Comparison of ENCODE assay signal across 8 cellular contexts in genomic region chr1:193060938-193061337, GRCh38. TPM values are rescaled to one million over a fixed set of nuclear protein-coding genes. Genes with fewer than 3 reads are reported as not detected.
DNase-seq lines count a peak whose midpoint lies in the region; ATAC-seq and TF ChIP-seq lines count a peak whose summit lies in the region.

No MANE protein-coding gene starts in this region.

- H3K27me3 ChIP-seq in MG63 = no peaks in the 10 kb centered on the region
- H3K27me3 ChIP-seq in body of pancreas = no peaks in the 10 kb centered on the region
- H3K27me3 ChIP-seq in muscle layer of colon (ENCODE audit: control insufficient read depth in 1 of 2, insufficient read depth in 2 of 2, low read length in 2 of 2) = no peaks in the 10 kb centered on the region
- no peaks in the 10 kb centered on the region for H3K27me3 ChIP-seq in upper lobe of left lung

- H3K36me3 ChIP-seq in MG63 (peaks cover 22% of the 10 kb centered on the region), body of pancreas (replicated peaks in 1 of 2; ENCODE audit: insufficient read depth in 1 of 2, low read depth in 2 of 2) (no peaks in the 10 kb centered on the region), muscle layer of colon (ENCODE audit: insufficient read depth, low read length) (no peaks in the 10 kb centered on the region), upper lobe of left lung (no peaks in the 10 kb centered on the region)

- TF ChIP-seq POLR2A in body of pancreas (IDR thresholded peaks at IDR 0.05) = no peak
- TF ChIP-seq POLR2A in upper lobe of left lung (IDR thresholded peaks at IDR 0.05) = no peak

- peak; percentile 16 for DNase-seq in G401 (ENCODE audit: low spot score)
- peak; percentile 47 for DNase-seq in MG63
- peak in 1 of 4 donors; percentile 15 for DNase-seq in body of pancreas
- no peak for DNase-seq in upper lobe of left lung
- DNase-seq in stimulated activated CD8-positive, alpha-beta memory T cell treated with anti-CD3 and anti-CD28 coated beads, Interleukin-4, amount 100 ng/mL, for 48 hours = no peak
- DNase-seq in amniotic stem cell (lab: John Stamatoyannopoulos, UW) = no peak
- no peak for DNase-seq in DMS53 treated with DMSO at 0.1 percent for 48 hours (lab: John Stamatoyannopoulos, UW; ENCODE audit: unreplicated experiment)

- ATAC-seq in body of pancreas = no peak
- ATAC-seq in upper lobe of left lung (ENCODE audit: low FRiP score in 2 of 2) = no peak

- intact Hi-C loops in body of pancreas (cut with DNase I) = no loop called here

- no peak for TF ChIP-seq CTCF in body of pancreas (IDR thresholded peaks at IDR 0.05)
- TF ChIP-seq CTCF in upper lobe of left lung (IDR thresholded peaks at IDR 0.05) = no peak

- in situ Hi-C loops in G401 (cut with HindIII; ENCODE audit: low sequenced_read_pairs) = no loop called here

- H3K9me3 ChIP-seq in MG63 = peaks cover 4% of the 10 kb centered on the region; the same call in 1 of the 2 replicates
- no peaks in the 10 kb centered on the region for H3K9me3 ChIP-seq in body of pancreas
- no peaks in the 10 kb centered on the region for H3K9me3 ChIP-seq in muscle layer of colon (ENCODE audit: low read length)
- H3K9me3 ChIP-seq in upper lobe of left lung = no peaks in the 10 kb centered on the region

- H3K27ac ChIP-seq in body of pancreas (peak overlapping the region in 3 of 4 donors; percentile 95 to 98 (median 98)), muscle layer of colon (ENCODE audit: low read depth, low read length) (peak overlapping the region; percentile 99), upper lobe of left lung (peak overlapping the region in 2 of 4 donors; percentile 94 to 97)

- H3K4me1 ChIP-seq in body of pancreas (peaks cover 43% of the 10 kb centered on the region), muscle layer of colon (ENCODE audit: insufficient read depth, low read length) (peaks cover 18% of the 10 kb centered on the region), upper lobe of left lung (peaks cover 27 to 31% (median 28%) of the 10 kb centered on the region in 4 donors)

- H3K4me3 ChIP-seq in MG63 = peak overlapping the region; percentile 89
- no peak overlapping the region for H3K4me3 ChIP-seq in body of pancreas
- H3K4me3 ChIP-seq in muscle layer of colon (ENCODE audit: low read depth in 1 of 2, low read length in 2 of 2) = peak overlapping the region in 1 of 2 donors; percentile 93
- H3K4me3 ChIP-seq in upper lobe of left lung = peak overlapping the region in 1 of 4 donors; percentile 71

- TF ChIP-seq EP300 in upper lobe of left lung (IDR thresholded peaks at IDR 0.05) = no peak

- H3K9ac ChIP-seq in muscle layer of colon (ENCODE audit: low read length) = no peak overlapping the region

- WGBS in body of pancreas, 2 donors = 3 to 9% methylated on average over 2 of the region's 2 CpGs
- 16 to 20% methylated on average over 2 of the region's 2 CpGs for WGBS in upper lobe of left lung, 2 donors

RNA-seq across cellular contexts. Expression of gene RO60, which starts 1.5 kb away (rescaled TPM):
- 89.6 and 177 TPM in 2 replicates for total RNA-seq in G401 (2014; rRNA removed; shearing (Covaris generic))
- 65.6 and 81.6 TPM in 2 replicates for total RNA-seq in MG63 (2014; rRNA removed; shearing (Covaris generic); ENCODE audit: low replicate concordance)
- total RNA-seq in body of pancreas (10 to 100 TPM; 23.7 to 31.6 TPM), upper lobe of left lung (100 to 1,000 TPM in 2 of 6 donors, 10 to 100 TPM in 4; 49.5 to 131 (median 72.0) TPM)

RNA-seq across cellular contexts. Expression of gene UCHL5, which starts 1.8 kb away (rescaled TPM):
- 46.2 and 53.3 TPM in 2 replicates for total RNA-seq in G401 (2014; rRNA removed; shearing (Covaris generic))
- 70.5 and 143 TPM in 2 replicates for total RNA-seq in MG63 (2014; rRNA removed; shearing (Covaris generic); ENCODE audit: low replicate concordance)
- total RNA-seq in body of pancreas = 10 to 100 TPM in 1 of 2 donors, 1 to 10 TPM in 1; 7.6 to 47.5 TPM
- 10 to 100 TPM; 24.9 to 49.8 (median 36.4) TPM for total RNA-seq in upper lobe of left lung

RNA-seq across cellular contexts. Expression of gene GLRX2, which starts 44.3 kb away (rescaled TPM):
- 16.9 and 19.5 TPM in 2 replicates for total RNA-seq in G401 (2014; rRNA removed; shearing (Covaris generic))
- total RNA-seq in MG63 (2014; rRNA removed; shearing (Covaris generic); ENCODE audit: low replicate concordance) = 58.9 and 161 TPM in 2 replicates
- total RNA-seq in body of pancreas (1 to 10 TPM; 1.3 to 2.6 TPM), upper lobe of left lung (10 to 100 TPM in 2 of 6 donors, 1 to 10 TPM in 4; 1.4 to 18.6 (median 6.6) TPM)

Comparison
In these comparisons a context has a peak if more than half of its experiments do, and no peak if none do; other contexts are left out.
1. DNase-seq: peak in G401 (single experiment) and MG63 (single experiment); none in upper lobe of left lung (0 of 2), stimulated activated CD8-positive, alpha-beta memory T cell treated with anti-CD3 and anti-CD28 coated beads, Interleukin-4, amount 100 ng/mL, for 48 hours (single experiment), amniotic stem cell (single experiment) and DMS53 treated with DMSO at 0.1 percent for 48 hours (single experiment).